Comparison of ENCODE assay signal across 16 cellular contexts in genomic region chr1:57741521-57741920, GRCh38.
DNase-seq lines count a peak whose midpoint lies in the region; ATAC-seq, FAIRE-seq and TF ChIP-seq lines count a peak whose summit lies in the region.
"Had no signal": no experiment of that assay in that cellular context is flagged by ENCODE, and none has a peak within 500 bp of the region (broad histone marks: within the 10 kb centered on the region; RNA-seq: fewer than 3 reads in every experiment).

No MANE protein-coding gene starts in this region.

- no peak overlapping the region for H3K27ac ChIP-seq in GM12878 (ENCODE audit: control insufficient read depth, insufficient read depth)
- H3K27ac ChIP-seq: BLaER1 treated with 17β-estradiol and CSF1 and Interleukin-3, amounts not matched to agents 10 nM and 100 nM; dorsolateral prefrontal cortex; lower lobe of right lung; neutrophil had no signal

- no peaks in the 10 kb centered on the region for H3K4me1 ChIP-seq in GM12878 (ENCODE audit: control insufficient read depth, insufficient read depth, low read length)
- H3K4me1 ChIP-seq: lower lobe of right lung had no signal

- peak; percentile 79 for ATAC-seq in GM18873 (IDR thresholded peaks at IDR 0.05; ENCODE audit: low FRiP score, unreplicated experiment)
- ATAC-seq in GM21619 (IDR thresholded peaks at IDR 0.05; ENCODE audit: unreplicated experiment), result peak; percentile 96
- ATAC-seq in HG03066 (IDR thresholded peaks at IDR 0.05; ENCODE audit: low read depth, unreplicated experiment), result peak; percentile 87
- peak; percentile 80 for ATAC-seq in GM12878
- ATAC-seq: K562, lower lobe of right lung had no signal

- DNase-seq in GM12878 (ENCODE audit: low read depth, low spot score) (peak; percentile 3), NCI-H446 (lab: John Stamatoyannopoulos, UW) (no peak), NCI-H1048 (lab: John Stamatoyannopoulos, UW) (no peak), C1 segment of cervical spinal cord (lab: John Stamatoyannopoulos, UW) (no peak)
- no peak for DNase-seq in activated CD4-positive, alpha-beta T cell treated with anti-CD3 and anti-CD28 coated beads for 4 hours
- DNase-seq: activated gamma-delta T cell treated with Interleukin-2 at 50 U/mL for 16 hours, dorsolateral prefrontal cortex, lower lobe of right lung, NCI-H1694, substantia nigra had no signal

- in situ Hi-C loops in GM12878 (cut with MboI), result no loop called here

- SMC1A ChIA-PET in GM12878 (lab: Charles Lee; ENCODE audit: uncharacterized antibody, unreplicated experiment), result interaction anchor here (0.6 kb wide), 1 partner anchor 17 kb away, joined by 3 read pairs; no protein-coding TSS in a partner anchor

- WGBS in GM12878 (ENCODE audit: insufficient coverage, insufficient replicate concordance, low lambda C conversion rate, missing lambda C conversion rate), result 0% methylated on average over 4 of the region's 4 CpGs

- intact Hi-C loops in GM12878 (cut with micrococcal nuclease; ENCODE audit: unreplicated experiment), result no loop called here

- 0 out of 4 replicates have a peak, but pooled peaks of 1 of the 2 experiments have one; percentile 31 for TF ChIP-seq EP300 in GM12878 (IDR thresholded peaks at IDR 0.05; ENCODE audit: borderline replicate concordance in 1 of 2, control insufficient read depth in 1 of 2, low read depth in 2 of 2, low read length in 2 of 2)

- no peaks in the 10 kb centered on the region for H3K79me2 ChIP-seq in GM12878 (ENCODE audit: control insufficient read depth, insufficient read depth, low read length)

- no peak overlapping the region for H3K4me3 ChIP-seq in GM12878
- H3K4me3 ChIP-seq: BLaER1 treated with 17β-estradiol and CSF1 and Interleukin-3, amounts not matched to agents 10 nM and 100 nM; dorsolateral prefrontal cortex; K562; lower lobe of right lung had no signal

- peak; percentile 31 for FAIRE-seq in GM12878 (lab: Jason Lieb, UNC)
- FAIRE-seq: K562 had no signal

- RAD21 ChIA-PET in GM12878 (lab: Charles Lee; ENCODE audit: unreplicated experiment), result no interaction called here

- H2AFZ ChIP-seq in GM12878 (ENCODE audit: control insufficient read depth, low read depth, low read length), result no peak overlapping the region

- POLR2A ChIA-PET in GM12878 (lab: Charles Lee), result no interaction called here

- no peaks in the 10 kb centered on the region for H3K36me3 ChIP-seq in GM12878 (ENCODE audit: control insufficient read depth in 2 of 2, insufficient read depth in 2 of 2, low read length in 1 of 2)
- H3K36me3 ChIP-seq: BLaER1 treated with 17β-estradiol and CSF1 and Interleukin-3, amounts not matched to agents 10 nM and 100 nM; lower lobe of right lung; neutrophil had no signal

- no TSS peak for BruUV-seq in GM12878 (replicated peaks; lab: Mats Ljungman, UMichigan)

- no peaks in the 10 kb centered on the region for H3K27me3 ChIP-seq in GM12878 (replicated peaks in 1 of 2; ENCODE audit: control insufficient read depth in 2 of 2, insufficient read depth in 2 of 2, low read length in 1 of 2)
- H3K27me3 ChIP-seq: BLaER1 treated with 17β-estradiol and CSF1 and Interleukin-3, amounts not matched to agents 10 nM and 100 nM; neutrophil had no signal

- no peaks in the 10 kb centered on the region for H4K20me1 ChIP-seq in GM12878 (ENCODE audit: control insufficient read depth, insufficient read depth)
- H4K20me1 ChIP-seq: BLaER1 treated with 17β-estradiol and CSF1 and Interleukin-3, amounts not matched to agents 10 nM and 100 nM had no signal

- no peak for TF ChIP-seq RAD21 in GM12878 (IDR thresholded peaks at IDR 0.05; ENCODE audit: insufficient read depth, low read depth, low read length)

- H3K4me2 ChIP-seq in GM12878 (ENCODE audit: control insufficient read depth, insufficient read depth), result no peak overlapping the region
- H3K4me2 ChIP-seq: BLaER1 treated with 17β-estradiol and CSF1 and Interleukin-3, amounts not matched to agents 10 nM and 100 nM had no signal

- CTCF ChIA-PET in GM12878 (lab: Yijun Ruan, JAX), result no interaction called here

- H3K9ac ChIP-seq in GM12878 (ENCODE audit: control insufficient read depth, insufficient read depth, low read length), result no peak overlapping the region
- H3K9ac ChIP-seq: BLaER1 treated with 17β-estradiol and CSF1 and Interleukin-3, amounts not matched to agents 10 nM and 100 nM had no signal

- TF ChIP-seq POLR2A in GM12878 (IDR thresholded peaks at IDR 0.05; ENCODE audit: low read depth, low read length), result no peak

- TF ChIP-seq CTCF in GM12878 (IDR thresholded peaks at IDR 0.05 in 2 of 3, conservative IDR thresholded peaks at IDR 0.05 in 1 of 3; ENCODE audit: control insufficient read depth in 2 of 3, extremely low read depth in 1 of 3, insufficient read depth in 1 of 3, low read depth in 3 of 3, low read length in 3 of 3), result no peak

- no peaks in the 10 kb centered on the region for H3K9me3 ChIP-seq in GM12878 (replicated peaks; ENCODE audit: control insufficient read depth, insufficient read depth, low read length)
- H3K9me3 ChIP-seq: BLaER1 treated with 17β-estradiol and CSF1 and Interleukin-3, amounts not matched to agents 10 nM and 100 nM; lower lobe of right lung; neutrophil had no signal

TF ChIP-seq in GM12878, 131 proteins besides CTCF, POLR2A, EP300 and RAD21:
- TF ChIP-seq ZBTB40 (IDR thresholded peaks at IDR 0.05; ENCODE audit: borderline replicate concordance) (no peak), JUND (IDR thresholded peaks at IDR 0.05; ENCODE audit: low read depth, low read length) (peak; percentile 49; the same call in 1 of the 2 replicates), BHLHE40 (IDR thresholded peaks at IDR 0.05; ENCODE audit: borderline replicate concordance in 1 of 2, low read depth in 2 of 2, low read length in 1 of 2) (peak; percentile 48 to 68; a peak in 3 of 4 replicates), JUNB (IDR thresholded peaks at IDR 0.05) (peak; percentile 38), BRCA1 (IDR thresholded peaks at IDR 0.05; ENCODE audit: low read depth, low read length) (no peak), SIN3A (IDR thresholded peaks at IDR 0.05; ENCODE audit: low read depth, low read length) (no peak), IRF4 (IDR thresholded peaks at IDR 0.05; ENCODE audit: low read depth, low read length) (0 out of 2 replicates have a peak, but pooled peaks have one; percentile 63), POU2F2 (IDR thresholded peaks at IDR 0.05; ENCODE audit: borderline replicate concordance, low read depth, low read length) (peak; percentile 61; the same call in 1 of the 3 replicates), HDGF (IDR thresholded peaks at IDR 0.05) (no peak), CHD1 (IDR thresholded peaks at IDR 0.05; ENCODE audit: low read depth, low read length) (no peak), MTA2 (IDR thresholded peaks at IDR 0.05; ENCODE audit: low read depth) (peak; percentile 27; the same call in 1 of the 2 replicates)
- TF ChIP-seq, protein P1, sequence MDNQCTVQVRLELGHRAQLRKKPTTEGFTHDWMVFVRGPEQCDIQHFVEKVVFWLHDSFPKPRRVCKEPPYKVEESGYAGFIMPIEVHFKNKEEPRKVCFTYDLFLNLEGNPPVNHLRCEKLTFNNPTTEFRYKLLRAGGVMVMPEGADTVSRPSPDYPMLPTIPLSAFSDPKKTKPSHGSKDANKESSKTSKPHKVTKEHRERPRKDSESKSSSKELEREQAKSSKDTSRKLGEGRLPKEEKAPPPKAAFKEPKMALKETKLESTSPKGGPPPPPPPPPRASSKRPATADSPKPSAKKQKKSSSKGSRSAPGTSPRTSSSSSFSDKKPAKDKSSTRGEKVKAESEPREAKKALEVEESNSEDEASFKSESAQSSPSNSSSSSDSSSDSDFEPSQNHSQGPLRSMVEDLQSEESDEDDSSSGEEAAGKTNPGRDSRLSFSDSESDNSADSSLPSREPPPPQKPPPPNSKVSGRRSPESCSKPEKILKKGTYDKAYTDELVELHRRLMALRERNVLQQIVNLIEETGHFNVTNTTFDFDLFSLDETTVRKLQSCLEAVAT (IDR thresholded peaks at IDR 0.05), result no peak
